18 cellular contexts compared by ENCODE assay signal in genomic region chr22:44764373-44764772, GRCh38. TPM values are rescaled to one million over a fixed set of nuclear protein-coding genes. Genes with fewer than 3 reads are reported as not detected.
DNase-seq lines count a peak whose midpoint lies in the region; ATAC-seq, FAIRE-seq and TF ChIP-seq lines count a peak whose summit lies in the region.
"Had no signal": no experiment of that assay in that cellular context is flagged by ENCODE, and none has a peak within 500 bp of the region (broad histone marks: within the 10 kb centered on the region; RNA-seq: fewer than 3 reads in every experiment).

No MANE protein-coding gene starts in this region.

- TF ChIP-seq CTCF in WTC11 (IDR thresholded peaks at IDR 0.05) (no peak), mesothelial cell of epicardium (IDR thresholded peaks at IDR 0.05; ENCODE audit: unreplicated experiment) (no peak), progenitor cell of endocrine pancreas (IDR thresholded peaks at IDR 0.05; ENCODE audit: unreplicated experiment) (no peak)

- peaks cover 35% of the 10 kb centered on the region for H3K4me1 Mint-ChIP-seq in WTC11
- peaks cover 39% of the 10 kb centered on the region for H3K4me1 Mint-ChIP-seq in mesothelial cell of epicardium
- peaks cover 16% of the 10 kb centered on the region for H3K4me1 Mint-ChIP-seq in progenitor cell of endocrine pancreas (ENCODE audit: low read depth)

- DNase-seq in WTC11 (ENCODE audit: low spot score) (no peak), mesothelial cell of epicardium (ENCODE audit: low spot score in 2 of 2, unreplicated experiment in 2 of 2) (no peak), progenitor cell of endocrine pancreas (ENCODE audit: low spot score, unreplicated experiment) (no peak), small intestine (no peak), NOMO-1 treated with dmso at 0.1 percent for 144 hours (lab: John Stamatoyannopoulos, UW; ENCODE audit: unreplicated experiment) (no peak)
- DNase-seq: C1 segment of cervical spinal cord; Calu3; CD4-positive, alpha-beta T cell; DMS 273 treated with DMSO at 0.1 percent for 48 hours; HFFc6 had no signal

- H3K9me3 ChIP-seq in BLaER1 treated with 17β-estradiol and CSF1 and Interleukin-3, amounts not matched to agents 10 nM and 100 nM (replicated peaks in 1 of 11) = peaks cover 5 to 16% (median 10%) of the 10 kb centered on the region in 11 experiments; a peak in 13 of 22 replicates
- no peaks in the 10 kb centered on the region for H3K9me3 ChIP-seq in small intestine (ENCODE audit: control insufficient read depth, low read depth)
- H3K9me3 ChIP-seq: HAP-1 had no signal

- H3K27me3 Mint-ChIP-seq in WTC11 (ENCODE audit: low read depth) (no peaks in the 10 kb centered on the region; the same call in 1 of the 2 replicates), mesothelial cell of epicardium (ENCODE audit: low read depth) (no peaks in the 10 kb centered on the region), progenitor cell of endocrine pancreas (no peaks in the 10 kb centered on the region)

- H3K4me1 ChIP-seq in BLaER1 treated with 17β-estradiol and CSF1 and Interleukin-3, amounts not matched to agents 10 nM and 100 nM = peaks cover 14 to 23% (median 19%) of the 10 kb centered on the region in 10 experiments
- peaks cover 0 to 2% of the 10 kb centered on the region in 2 donors for H3K4me1 ChIP-seq in small intestine (ENCODE audit: control insufficient read depth in 2 of 2, insufficient read depth in 1 of 2, low read depth in 1 of 2, low read length in 1 of 2)
- H3K4me1 ChIP-seq: HAP-1 had no signal

- H3K4me3 Mint-ChIP-seq in WTC11 = no peak overlapping the region
- H3K4me3 Mint-ChIP-seq in mesothelial cell of epicardium = no peak overlapping the region
- H3K4me3 Mint-ChIP-seq in progenitor cell of endocrine pancreas (ENCODE audit: low read depth) = no peak overlapping the region
- H3K4me3 Mint-ChIP-seq: CD4-positive, alpha-beta T cell; GM23338; HFFc6 had no signal

- H3K36me3 Mint-ChIP-seq in WTC11 = peaks cover 19% of the 10 kb centered on the region
- peaks cover 27% of the 10 kb centered on the region for H3K36me3 Mint-ChIP-seq in mesothelial cell of epicardium
- H3K36me3 Mint-ChIP-seq in progenitor cell of endocrine pancreas (ENCODE audit: insufficient read depth) = peaks cover 26% of the 10 kb centered on the region

- H3K9me3 Mint-ChIP-seq in WTC11 (peaks cover 18% of the 10 kb centered on the region), mesothelial cell of epicardium (peaks cover 15% of the 10 kb centered on the region), progenitor cell of endocrine pancreas (ENCODE audit: low read depth) (peaks cover 6% of the 10 kb centered on the region)
- H3K9me3 Mint-ChIP-seq: HFFc6 had no signal

- FAIRE-seq in small intestine (lab: Jason Lieb, UNC) = no peak
- FAIRE-seq: GM12878, K562 had no signal

- no peaks in the 10 kb centered on the region for H3K36me3 ChIP-seq in BLaER1 treated with 17β-estradiol and CSF1 and Interleukin-3, amounts not matched to agents 10 nM and 100 nM
- H3K36me3 ChIP-seq in small intestine (ENCODE audit: control insufficient read depth in 2 of 2, insufficient read depth in 2 of 2, low read length in 2 of 2) = no peaks in the 10 kb centered on the region
- H3K36me3 ChIP-seq: HAP-1 had no signal

- CTCF ChIA-PET in WTC11 (lab: Charles Lee) = interaction anchor here (0.5 kb wide), 1 partner anchor 16 kb away, joined by 4 read pairs; no protein-coding TSS in a partner anchor

- ATAC-seq in WTC11 = no peak
- no peak for ATAC-seq in HG02571 (IDR thresholded peaks at IDR 0.05; ENCODE audit: unreplicated experiment)
- ATAC-seq: GM12878, K562 had no signal

- 91 to 96% (median 91%) methylated on average over 17 of the region's 17 CpGs for WGBS in small intestine, 3 donors

- H3K4me3 ChIP-seq in BLaER1 treated with 17β-estradiol and CSF1 and Interleukin-3, amounts not matched to agents 10 nM and 100 nM = no peak overlapping the region
- no peak overlapping the region for H3K4me3 ChIP-seq in small intestine (ENCODE audit: low read depth in 1 of 2, low read length in 2 of 2)
- H3K4me3 ChIP-seq: GM12878, GM23338, HAP-1, K562 had no signal

- 0 out of 22 replicates have a peak overlapping the region, but pooled peaks of 1 of the 11 experiments have one; percentile 26 for H3K27ac ChIP-seq in BLaER1 treated with 17β-estradiol and CSF1 and Interleukin-3, amounts not matched to agents 10 nM and 100 nM
- no peak overlapping the region for H3K27ac ChIP-seq in small intestine (ENCODE audit: low read depth in 1 of 2, low read length in 1 of 2)
- H3K27ac ChIP-seq: HL-60 had no signal

- peak overlapping the region in 4 of 11 experiments; percentile 13 to 36 (median 33); a peak in 3 of 22 replicates for H3K9ac ChIP-seq in BLaER1 treated with 17β-estradiol and CSF1 and Interleukin-3, amounts not matched to agents 10 nM and 100 nM

- 0 out of 22 replicates have a peak, but pooled peaks cover 0 to 2% (median 0%) of the 10 kb centered on the region in 11 experiments for H4K20me1 ChIP-seq in BLaER1 treated with 17β-estradiol and CSF1 and Interleukin-3, amounts not matched to agents 10 nM and 100 nM

- H3K27ac Mint-ChIP-seq in WTC11 (peak overlapping the region; percentile 84), mesothelial cell of epicardium (peak overlapping the region; percentile 45), progenitor cell of endocrine pancreas (peak overlapping the region; percentile 56)
- H3K27ac Mint-ChIP-seq: CD4-positive, alpha-beta T cell; GM23338; HFFc6 had no signal

- H3K27me3 ChIP-seq in BLaER1 treated with 17β-estradiol and CSF1 and Interleukin-3, amounts not matched to agents 10 nM and 100 nM = no peaks in the 10 kb centered on the region
- no peaks in the 10 kb centered on the region for H3K27me3 ChIP-seq in small intestine (ENCODE audit: control insufficient read depth in 2 of 2, insufficient read depth in 2 of 2, low read length in 2 of 2)

- POLR2A ChIA-PET in WTC11 (lab: Charles Lee) = no interaction called here

- peak overlapping the region; percentile 53 to 94 (median 70); a peak in 20 of 22 replicates for H3K4me2 ChIP-seq in BLaER1 treated with 17β-estradiol and CSF1 and Interleukin-3, amounts not matched to agents 10 nM and 100 nM
- H3K4me2 ChIP-seq: GM23338 had no signal

TF ChIP-seq in WTC11, 78 proteins besides CTCF, POLR2A, EP300 and RAD21:
- TF ChIP-seq, protein P1, sequence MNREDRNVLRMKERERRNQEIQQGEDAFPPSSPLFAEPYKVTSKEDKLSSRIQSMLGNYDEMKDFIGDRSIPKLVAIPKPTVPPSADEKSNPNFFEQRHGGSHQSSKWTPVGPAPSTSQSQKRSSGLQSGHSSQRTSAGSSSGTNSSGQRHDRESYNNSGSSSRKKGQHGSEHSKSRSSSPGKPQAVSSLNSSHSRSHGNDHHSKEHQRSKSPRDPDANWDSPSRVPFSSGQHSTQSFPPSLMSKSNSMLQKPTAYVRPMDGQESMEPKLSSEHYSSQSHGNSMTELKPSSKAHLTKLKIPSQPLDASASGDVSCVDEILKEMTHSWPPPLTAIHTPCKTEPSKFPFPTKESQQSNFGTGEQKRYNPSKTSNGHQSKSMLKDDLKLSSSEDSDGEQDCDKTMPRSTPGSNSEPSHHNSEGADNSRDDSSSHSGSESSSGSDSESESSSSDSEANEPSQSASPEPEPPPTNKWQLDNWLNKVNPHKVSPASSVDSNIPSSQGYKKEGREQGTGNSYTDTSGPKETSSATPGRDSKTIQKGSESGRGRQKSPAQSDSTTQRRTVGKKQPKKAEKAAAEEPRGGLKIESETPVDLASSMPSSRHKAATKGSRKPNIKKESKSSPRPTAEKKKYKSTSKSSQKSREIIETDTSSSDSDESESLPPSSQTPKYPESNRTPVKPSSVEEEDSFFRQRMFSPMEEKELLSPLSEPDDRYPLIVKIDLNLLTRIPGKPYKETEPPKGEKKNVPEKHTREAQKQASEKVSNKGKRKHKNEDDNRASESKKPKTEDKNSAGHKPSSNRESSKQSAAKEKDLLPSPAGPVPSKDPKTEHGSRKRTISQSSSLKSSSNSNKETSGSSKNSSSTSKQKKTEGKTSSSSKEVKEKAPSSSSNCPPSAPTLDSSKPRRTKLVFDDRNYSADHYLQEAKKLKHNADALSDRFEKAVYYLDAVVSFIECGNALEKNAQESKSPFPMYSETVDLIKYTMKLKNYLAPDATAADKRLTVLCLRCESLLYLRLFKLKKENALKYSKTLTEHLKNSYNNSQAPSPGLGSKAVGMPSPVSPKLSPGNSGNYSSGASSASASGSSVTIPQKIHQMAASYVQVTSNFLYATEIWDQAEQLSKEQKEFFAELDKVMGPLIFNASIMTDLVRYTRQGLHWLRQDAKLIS (CRISPR knock-in tag; IDR thresholded peaks at IDR 0.05; ENCODE audit: borderline replicate concordance) = no peak

RNA-seq across cellular contexts. Expression of gene ARHGAP8, which starts 12.0 kb away (rescaled TPM):
- total RNA-seq in WTC11 (2021) = 50.5 to 61.4 TPM (median 58.0 TPM) in 3 replicates
- 161 to 172 TPM (median 166 TPM) in 3 replicates for total RNA-seq in mesothelial cell of epicardium
- 100 and 105 TPM in 2 replicates for total RNA-seq in progenitor cell of endocrine pancreas
- polyA plus RNA-seq in small intestine = 10 to 100 TPM in 1 of 3 donors, 1 to 10 TPM in 2; 1.6 to 11.9 (median 6.8) TPM
- total RNA-seq: A673, GM12878, HFFc6 had no signal
